8 cellular contexts compared by ENCODE assay signal in the genomic region with DNA sequence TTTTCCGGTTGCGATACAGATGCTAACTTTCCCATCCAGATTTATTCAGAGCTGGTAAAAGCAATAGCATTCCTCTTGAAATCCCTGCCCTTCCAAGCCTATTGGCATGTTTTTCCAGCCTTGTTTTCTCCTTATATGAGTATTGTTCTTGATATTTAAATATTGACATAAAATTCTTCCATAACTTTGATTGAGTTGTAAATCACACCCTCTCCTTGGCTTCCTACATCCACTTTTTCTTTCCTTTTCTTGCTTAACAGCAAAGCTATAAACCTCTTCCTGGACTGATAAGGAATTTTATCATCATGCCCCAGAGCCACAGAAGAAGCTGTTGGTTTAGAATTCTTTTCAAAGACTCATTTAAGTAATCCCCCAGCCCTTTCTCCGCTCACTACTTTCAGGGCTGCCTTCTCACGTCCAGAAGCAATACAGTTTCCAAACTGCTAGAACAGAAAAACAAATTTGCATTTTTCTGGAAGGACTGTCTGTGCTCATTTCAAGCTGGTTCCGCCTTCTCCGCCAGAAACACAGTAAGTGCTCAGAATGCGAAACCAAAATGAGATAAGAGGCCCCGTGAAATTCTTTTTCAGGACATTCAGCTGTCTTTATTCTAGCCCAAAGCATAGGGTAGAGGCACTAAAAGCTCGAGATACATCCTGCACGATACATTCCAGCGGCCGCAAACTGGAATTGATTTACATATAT. TPM values are rescaled to one million over a fixed set of nuclear protein-coding genes. Genes with fewer than 3 reads are reported as not detected.
DNase-seq lines count a peak whose midpoint lies in the region; ATAC-seq and TF ChIP-seq lines count a peak whose summit lies in the region.

No MANE protein-coding gene starts in this region.

- peaks cover 0 to 2% of the 10 kb centered on the region in 2 donors for H3K9me3 Mint-ChIP-seq in effector memory CD8-positive, alpha-beta T cell

- TF ChIP-seq CTCF in cardiac fibroblast (IDR thresholded peaks at IDR 0.05; ENCODE audit: low read depth, low read length), result no peak

- peak; percentile 17 for DNase-seq in Ammon's horn (ENCODE audit: low spot score)
- peak; percentile 22 to 31 for DNase-seq in cardiac fibroblast (ENCODE audit: low read depth in 2 of 2)
- no peak for DNase-seq in NCI-H187 (lab: John Stamatoyannopoulos, UW)
- DNase-seq in effector memory CD8-positive, alpha-beta T cell, result no peak
- no peak for DNase-seq in islet precursor cell
- no peak for DNase-seq in activated CD8-positive, alpha-beta memory T cell treated with anti-CD3 and anti-CD28 coated beads, Interleukin-2, amount 50 U/mL, for 48 hours

- peak overlapping the region in 1 of 2 donors; percentile 65 for H3K4me3 Mint-ChIP-seq in effector memory CD8-positive, alpha-beta T cell

- ATAC-seq in HG03280 (IDR thresholded peaks at IDR 0.05; ENCODE audit: unreplicated experiment), result peak; percentile 51
- ATAC-seq in effector memory CD8-positive, alpha-beta T cell (replicated peaks), result no peak

- H3K27ac Mint-ChIP-seq in effector memory CD8-positive, alpha-beta T cell, result no peak overlapping the region

- H3K36me3 Mint-ChIP-seq in effector memory CD8-positive, alpha-beta T cell (ENCODE audit: insufficient read depth), result no peaks in the 10 kb centered on the region

- H3K27me3 ChIP-seq in mononuclear cell (ENCODE audit: insufficient read depth, low read length), result peaks cover 51% of the 10 kb centered on the region

- H3K27me3 Mint-ChIP-seq in effector memory CD8-positive, alpha-beta T cell, result peaks cover 20 to 28% of the 10 kb centered on the region in 2 donors

- no peaks in the 10 kb centered on the region for H3K9me3 ChIP-seq in mononuclear cell (ENCODE audit: low read depth, low read length)

- H3K4me3 ChIP-seq in cardiac fibroblast (replicated peaks in 1 of 2; ENCODE audit: low read depth in 2 of 2, low read length in 2 of 2) (peak overlapping the region; percentile 67 to 68), mononuclear cell (ENCODE audit: low read length) (peak overlapping the region; percentile 24)

- H3K4me1 ChIP-seq in mononuclear cell (ENCODE audit: insufficient read depth, low read length), result peaks cover 7% of the 10 kb centered on the region

- peaks cover 0 to 4% of the 10 kb centered on the region in 2 donors for H3K4me1 Mint-ChIP-seq in effector memory CD8-positive, alpha-beta T cell (ENCODE audit: low read depth in 2 of 2)

RNA-seq across cellular contexts. Expression of a gene that starts 0.9 kb away (rescaled TPM):
- under 0.01 TPM for total RNA-seq in mononuclear cell

Comparison
In these comparisons a context has a peak if more than half of its experiments do, and no peak if none do; other contexts are left out.
1. DNase-seq: peak in Ammon's horn (single experiment) and cardiac fibroblast (2 of 2); none in NCI-H187 (0 of 2), effector memory CD8-positive, alpha-beta T cell (0 of 3), islet precursor cell (single experiment) and activated CD8-positive, alpha-beta memory T cell treated with anti-CD3 and anti-CD28 coated beads, Interleukin-2, amount 50 U/mL, for 48 hours (single experiment).